ENCODE assay signal across 15 cellular contexts in genomic region chr2:28635251-28635650, GRCh38.
DNase-seq lines count a peak whose midpoint lies in the region; ATAC-seq and TF ChIP-seq lines count a peak whose summit lies in the region.
"Had no signal": no experiment of that assay in that cellular context is flagged by ENCODE, and none has a peak within 500 bp of the region (broad histone marks: within the 10 kb centered on the region; RNA-seq: fewer than 3 reads in every experiment).

No MANE protein-coding gene starts in this region.

- no peak for ATAC-seq in GM21447 (IDR thresholded peaks at IDR 0.05; ENCODE audit: unreplicated experiment)
- ATAC-seq in GM23338: no peak
- ATAC-seq: activated naive CD4-positive, alpha-beta T cell treated with anti-CD3 and anti-CD28 coated beads, Interleukin-2, amount 50 U/mL, for 72 hours; WTC11 had no signal

- H3F3A ChIP-seq in GM23338 (replicated peaks; ENCODE audit: low read depth): no peaks in the 10 kb centered on the region

- H3K4me1 ChIP-seq in testis: peaks cover 38% of the 10 kb centered on the region
- no peaks in the 10 kb centered on the region for H3K4me1 ChIP-seq in GM23338 (ENCODE audit: insufficient read depth)

- no peaks in the 10 kb centered on the region for H3K9me3 ChIP-seq in testis

- H3K9me3 Mint-ChIP-seq in mesothelial cell of epicardium (no peaks in the 10 kb centered on the region), GM23338 (no peaks in the 10 kb centered on the region)
- H3K9me3 Mint-ChIP-seq: activated naive CD4-positive, alpha-beta T cell treated with anti-CD3 and anti-CD28 coated beads, Interleukin-2, amount 50 U/mL, for 72 hours; WTC11 had no signal

- WGBS in testis, 2 donors: 31 to 33% methylated on average over 2 of the region's 2 CpGs

- DNase-seq in astrocyte of the hippocampus (ENCODE audit: low read depth, low spot score) (peak; percentile 65), fibroblast of the conjunctiva (ENCODE audit: low read depth) (peak; percentile 63), mesothelial cell of epicardium (ENCODE audit: low spot score in 2 of 2, unreplicated experiment in 2 of 2) (no peak), testis (peak; percentile 46), GM23338 (ENCODE audit: low spot score) (no peak), germinal center (ENCODE audit: low spot score) (no peak)
- DNase-seq in activated effector memory CD4-positive, alpha-beta T cell treated with anti-CD3 and anti-CD28 coated beads, Interleukin-2, amount 50 U/mL, for 16 hours: no peak
- DNase-seq: foreskin melanocyte, NCI-H187 treated with DMSO at 0.1 percent for 48 hours had no signal

- H3K9me2 ChIP-seq in GM23338 (ENCODE audit: insufficient read depth): no peaks in the 10 kb centered on the region

- no peak overlapping the region for H3K4me3 ChIP-seq in testis
- no peak overlapping the region for H3K4me3 ChIP-seq in GM23338
- H3K4me3 ChIP-seq: SK-N-MC had no signal

- no peak for TF ChIP-seq POLR2A in testis (IDR thresholded peaks at IDR 0.05)

- H3K27ac ChIP-seq in testis (peak overlapping the region; percentile 77 to 80), GM23338 (ENCODE audit: low read depth) (no peak overlapping the region)
- H3K27ac ChIP-seq: KMS-11, SK-N-MC had no signal

- H3K27me3 ChIP-seq in testis (no peaks in the 10 kb centered on the region), GM23338 (ENCODE audit: insufficient read depth) (no peaks in the 10 kb centered on the region)

- H3K36me3 Mint-ChIP-seq in mesothelial cell of epicardium: no peaks in the 10 kb centered on the region
- H3K36me3 Mint-ChIP-seq in GM23338 (ENCODE audit: low read depth): no peaks in the 10 kb centered on the region
- H3K36me3 Mint-ChIP-seq: activated naive CD4-positive, alpha-beta T cell treated with anti-CD3 and anti-CD28 coated beads, Interleukin-2, amount 50 U/mL, for 72 hours; WTC11 had no signal

- H3K4me1 Mint-ChIP-seq in mesothelial cell of epicardium (peaks cover 19% of the 10 kb centered on the region), GM23338 (no peaks in the 10 kb centered on the region; the same call in 2 of the 3 replicates)
- H3K4me1 Mint-ChIP-seq: B cell, WTC11 had no signal

- no peak overlapping the region for H3K4me2 ChIP-seq in GM23338
- H3K4me2 ChIP-seq: KMS-11 had no signal

- H3K27ac Mint-ChIP-seq in mesothelial cell of epicardium (peak overlapping the region; percentile 3), GM23338 (no peak overlapping the region)
- H3K27ac Mint-ChIP-seq: B cell, WTC11 had no signal

- no peak overlapping the region for H2AFZ ChIP-seq in GM23338

- no peaks in the 10 kb centered on the region for H3K36me3 ChIP-seq in testis (ENCODE audit: low read depth, missing control alignments)
- H3K36me3 ChIP-seq in GM23338 (ENCODE audit: insufficient read depth): no peaks in the 10 kb centered on the region

- TF ChIP-seq CTCF in mesothelial cell of epicardium (IDR thresholded peaks at IDR 0.05; ENCODE audit: unreplicated experiment): no peak
- no peak for TF ChIP-seq CTCF in testis (IDR thresholded peaks at IDR 0.05)
- no peak for TF ChIP-seq CTCF in GM23338 (conservative IDR thresholded peaks at IDR 0.05; ENCODE audit: low read depth in 2 of 2)

- intact Hi-C loops in testis (cut with DNase I; ENCODE audit: low total_unique reads): no loop called here

- no peaks in the 10 kb centered on the region for H4K20me1 ChIP-seq in GM23338 (replicated peaks; ENCODE audit: insufficient read depth)

- H3K79me2 ChIP-seq in GM23338 (replicated peaks; ENCODE audit: insufficient read depth): no peaks in the 10 kb centered on the region

- H3K4me3 Mint-ChIP-seq in mesothelial cell of epicardium: no peak overlapping the region
- no peak overlapping the region for H3K4me3 Mint-ChIP-seq in GM23338
- H3K4me3 Mint-ChIP-seq: B cell, WTC11 had no signal

- H3K27me3 Mint-ChIP-seq in mesothelial cell of epicardium (ENCODE audit: low read depth): no peaks in the 10 kb centered on the region
- H3K27me3 Mint-ChIP-seq in GM23338 (ENCODE audit: insufficient read depth, low read depth, poor library complexity): no peaks in the 10 kb centered on the region
- H3K27me3 Mint-ChIP-seq: B cell had no signal

TF ChIP-seq in GM23338, 12 proteins besides CTCF, POLR2A, EP300 and RAD21 (continues in another document):
- TF ChIP-seq NANOG (IDR thresholded peaks at IDR 0.05; ENCODE audit: borderline replicate concordance) (no peak), POLR2AphosphoS5 (IDR thresholded peaks at IDR 0.05; ENCODE audit: low read depth) (no peak)
- TF ChIP-seq, protein P1, sequence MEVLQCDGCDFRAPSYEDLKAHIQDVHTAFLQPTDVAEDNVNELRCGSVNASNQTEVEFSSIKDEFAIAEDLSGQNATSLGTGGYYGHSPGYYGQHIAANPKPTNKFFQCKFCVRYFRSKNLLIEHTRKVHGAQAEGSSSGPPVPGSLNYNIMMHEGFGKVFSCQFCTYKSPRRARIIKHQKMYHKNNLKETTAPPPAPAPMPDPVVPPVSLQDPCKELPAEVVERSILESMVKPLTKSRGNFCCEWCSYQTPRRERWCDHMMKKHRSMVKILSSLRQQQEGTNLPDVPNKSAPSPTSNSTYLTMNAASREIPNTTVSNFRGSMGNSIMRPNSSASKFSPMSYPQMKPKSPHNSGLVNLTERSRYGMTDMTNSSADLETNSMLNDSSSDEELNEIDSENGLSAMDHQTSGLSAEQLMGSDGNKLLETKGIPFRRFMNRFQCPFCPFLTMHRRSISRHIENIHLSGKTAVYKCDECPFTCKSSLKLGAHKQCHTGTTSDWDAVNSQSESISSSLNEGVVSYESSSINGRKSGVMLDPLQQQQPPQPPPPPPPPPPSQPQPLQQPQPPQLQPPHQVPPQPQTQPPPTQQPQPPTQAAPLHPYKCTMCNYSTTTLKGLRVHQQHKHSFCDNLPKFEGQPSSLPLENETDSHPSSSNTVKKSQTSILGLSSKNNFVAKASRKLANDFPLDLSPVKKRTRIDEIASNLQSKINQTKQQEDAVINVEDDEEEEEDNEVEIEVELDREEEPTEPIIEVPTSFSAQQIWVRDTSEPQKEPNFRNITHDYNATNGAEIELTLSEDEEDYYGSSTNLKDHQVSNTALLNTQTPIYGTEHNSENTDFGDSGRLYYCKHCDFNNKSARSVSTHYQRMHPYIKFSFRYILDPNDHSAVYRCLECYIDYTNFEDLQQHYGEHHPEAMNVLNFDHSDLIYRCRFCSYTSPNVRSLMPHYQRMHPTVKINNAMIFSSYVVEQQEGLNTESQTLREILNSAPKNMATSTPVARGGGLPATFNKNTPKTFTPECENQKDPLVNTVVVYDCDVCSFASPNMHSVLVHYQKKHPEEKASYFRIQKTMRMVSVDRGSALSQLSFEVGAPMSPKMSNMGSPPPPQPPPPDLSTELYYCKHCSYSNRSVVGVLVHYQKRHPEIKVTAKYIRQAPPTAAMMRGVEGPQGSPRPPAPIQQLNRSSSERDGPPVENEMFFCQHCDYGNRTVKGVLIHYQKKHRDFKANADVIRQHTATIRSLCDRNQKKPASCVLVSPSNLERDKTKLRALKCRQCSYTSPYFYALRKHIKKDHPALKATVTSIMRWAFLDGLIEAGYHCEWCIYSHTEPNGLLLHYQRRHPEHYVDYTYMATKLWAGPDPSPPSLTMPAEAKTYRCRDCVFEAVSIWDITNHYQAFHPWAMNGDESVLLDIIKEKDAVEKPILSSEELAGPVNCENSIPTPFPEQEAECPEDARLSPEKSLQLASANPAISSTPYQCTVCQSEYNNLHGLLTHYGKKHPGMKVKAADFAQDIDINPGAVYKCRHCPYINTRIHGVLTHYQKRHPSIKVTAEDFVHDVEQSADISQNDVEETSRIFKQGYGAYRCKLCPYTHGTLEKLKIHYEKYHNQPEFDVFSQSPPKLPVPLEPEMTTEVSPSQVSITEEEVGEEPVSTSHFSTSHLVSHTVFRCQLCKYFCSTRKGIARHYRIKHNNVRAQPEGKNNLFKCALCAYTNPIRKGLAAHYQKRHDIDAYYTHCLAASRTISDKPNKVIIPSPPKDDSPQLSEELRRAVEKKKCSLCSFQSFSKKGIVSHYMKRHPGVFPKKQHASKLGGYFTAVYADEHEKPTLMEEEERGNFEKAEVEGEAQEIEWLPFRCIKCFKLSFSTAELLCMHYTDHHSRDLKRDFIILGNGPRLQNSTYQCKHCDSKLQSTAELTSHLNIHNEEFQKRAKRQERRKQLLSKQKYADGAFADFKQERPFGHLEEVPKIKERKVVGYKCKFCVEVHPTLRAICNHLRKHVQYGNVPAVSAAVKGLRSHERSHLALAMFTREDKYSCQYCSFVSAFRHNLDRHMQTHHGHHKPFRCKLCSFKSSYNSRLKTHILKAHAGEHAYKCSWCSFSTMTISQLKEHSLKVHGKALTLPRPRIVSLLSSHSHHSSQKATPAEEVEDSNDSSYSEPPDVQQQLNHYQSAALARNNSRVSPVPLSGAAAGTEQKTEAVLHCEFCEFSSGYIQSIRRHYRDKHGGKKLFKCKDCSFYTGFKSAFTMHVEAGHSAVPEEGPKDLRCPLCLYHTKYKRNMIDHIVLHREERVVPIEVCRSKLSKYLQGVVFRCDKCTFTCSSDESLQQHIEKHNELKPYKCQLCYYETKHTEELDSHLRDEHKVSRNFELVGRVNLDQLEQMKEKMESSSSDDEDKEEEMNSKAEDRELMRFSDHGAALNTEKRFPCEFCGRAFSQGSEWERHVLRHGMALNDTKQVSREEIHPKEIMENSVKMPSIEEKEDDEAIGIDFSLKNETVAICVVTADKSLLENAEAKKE (CRISPR knock-in tag; IDR thresholded peaks at IDR 0.05): no peak
- TF ChIP-seq, protein P2, sequence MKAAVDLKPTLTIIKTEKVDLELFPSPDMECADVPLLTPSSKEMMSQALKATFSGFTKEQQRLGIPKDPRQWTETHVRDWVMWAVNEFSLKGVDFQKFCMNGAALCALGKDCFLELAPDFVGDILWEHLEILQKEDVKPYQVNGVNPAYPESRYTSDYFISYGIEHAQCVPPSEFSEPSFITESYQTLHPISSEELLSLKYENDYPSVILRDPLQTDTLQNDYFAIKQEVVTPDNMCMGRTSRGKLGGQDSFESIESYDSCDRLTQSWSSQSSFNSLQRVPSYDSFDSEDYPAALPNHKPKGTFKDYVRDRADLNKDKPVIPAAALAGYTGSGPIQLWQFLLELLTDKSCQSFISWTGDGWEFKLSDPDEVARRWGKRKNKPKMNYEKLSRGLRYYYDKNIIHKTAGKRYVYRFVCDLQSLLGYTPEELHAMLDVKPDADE (IDR thresholded peaks at IDR 0.05): no peak

Comparison
In these comparisons a context has a peak if more than half of its experiments do, and no peak if none do; other contexts are left out.
1. DNase-seq: peak in astrocyte of the hippocampus (single experiment), fibroblast of the conjunctiva (single experiment) and testis (single experiment); none in mesothelial cell of epicardium (0 of 2), activated effector memory CD4-positive, alpha-beta T cell treated with anti-CD3 and anti-CD28 coated beads, Interleukin-2, amount 50 U/mL, for 16 hours (single experiment), GM23338 (single experiment) and germinal center (single experiment).